ENCODE assay signal across 2 cellular contexts in the genomic region with DNA sequence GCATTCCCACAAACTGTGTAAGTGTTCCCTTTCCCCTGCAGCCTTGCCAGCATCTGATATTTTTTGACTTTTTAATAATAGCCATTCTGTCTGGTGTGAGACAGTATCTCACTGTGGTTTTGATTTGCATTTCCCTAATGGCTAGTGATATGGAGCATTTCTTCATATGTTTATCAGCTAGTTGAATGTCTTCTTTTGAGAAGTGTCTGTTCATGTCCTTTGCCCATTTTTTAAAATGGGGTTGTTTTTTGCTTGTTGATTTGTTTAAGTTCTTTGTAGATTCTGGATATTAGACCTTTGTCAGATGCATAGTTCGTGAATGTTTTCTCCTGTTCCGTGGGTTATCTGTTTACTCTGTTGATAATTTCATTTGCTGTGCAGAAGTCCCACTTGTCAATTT.
DNase-seq lines count a peak whose midpoint lies in the region.

No MANE protein-coding gene starts in this region.

- peak; percentile 44 to 54 for DNase-seq in NCI-H526 (lab: John Stamatoyannopoulos, UW)
- peak; percentile 43 for DNase-seq in NCI-H526 treated with DMSO at 0.1 percent for 48 hours (lab: John Stamatoyannopoulos, UW)
